In genomic region chr3:69309810-69310209, GRCh38 we compare ENCODE assay signal across 8 cellular contexts.
A peak's percentile ranks its signal among the peaks of the same experiment; 100 is the strongest.
DNase-seq lines count a peak whose midpoint lies in the region; ATAC-seq and TF ChIP-seq lines count a peak whose summit lies in the region.

No MANE protein-coding gene starts in this region.

- H3K9me3 ChIP-seq in AG04450 (ENCODE audit: control insufficient read depth, insufficient read depth, low read length) = no peaks in the 10 kb centered on the region

- CTCF ChIA-PET in AG04450 (lab: Charles Lee) = interaction anchor here (0.5 to 10.2 kb wide), 5 partner anchors 11 to 810 kb away, joined by 3 to 368 read pairs (median 7); no protein-coding TSS in a partner anchor

- in situ Hi-C loops in brain microvascular endothelial cell (cut with HindIII; ENCODE audit: low pct_ligation_motif_present, low sequenced_read_pairs) = loop anchor here (25.0 kb wide), 1 partner anchor 102 kb away; no protein-coding TSS in a partner anchor

- POLR2A ChIA-PET in AG04450 (lab: Yijun Ruan, JAX) = no interaction called here

- H3K27ac ChIP-seq in AG04450 (ENCODE audit: low read depth, low read length) = no peak overlapping the region
- no peak overlapping the region for H3K27ac ChIP-seq in HL-60 (replicated peaks)
- H3K27ac ChIP-seq in brain microvascular endothelial cell = no peak overlapping the region

- H3K27me3 ChIP-seq in AG04450 (ENCODE audit: control insufficient read depth, insufficient read depth, low read length) (peaks cover 4% of the 10 kb centered on the region), HL-60 (ENCODE audit: insufficient read depth, poor library complexity, severe bottlenecking) (no peaks in the 10 kb centered on the region), brain microvascular endothelial cell (replicated peaks) (no peaks in the 10 kb centered on the region)

- DNase-seq in AG04450 (ENCODE audit: low read depth, low spot score) = no peak
- no peak for DNase-seq in HL-60 (ENCODE audit: low read depth in 1 of 2, low spot score in 1 of 2)
- peak; percentile 55 for DNase-seq in brain microvascular endothelial cell
- DNase-seq in left kidney (ENCODE audit: low read depth, low spot score) = peak; percentile 60
- DNase-seq in DMS153 (lab: John Stamatoyannopoulos, UW) = no peak
- no peak for DNase-seq in activated CD4-positive, alpha-beta T cell treated with anti-CD3 and anti-CD28 coated beads, Interleukin-2, amount 50 U/mL, for 4 hours
- no peak for DNase-seq in NCI-H526 treated with DMSO at 0.1 percent for 48 hours (lab: John Stamatoyannopoulos, UW)

- ATAC-seq in HG03342 (IDR thresholded peaks at IDR 0.05; ENCODE audit: unreplicated experiment) = no peak

- TF ChIP-seq CTCF in AG04450 (IDR thresholded peaks at IDR 0.05; ENCODE audit: low read depth, low read length) (peak; percentile 45), HL-60 (IDR thresholded peaks at IDR 0.05; ENCODE audit: insufficient read depth, low read length) (peak; percentile 0), brain microvascular endothelial cell (IDR thresholded peaks at IDR 0.05; ENCODE audit: low read depth, low read length, missing control alignments) (peak; percentile 79)

- no peak overlapping the region for H3K4me3 ChIP-seq in AG04450 (ENCODE audit: low read depth, low read length)
- no peak overlapping the region for H3K4me3 ChIP-seq in HL-60 (replicated peaks; ENCODE audit: insufficient read depth, low read length)
- no peak overlapping the region for H3K4me3 ChIP-seq in brain microvascular endothelial cell (ENCODE audit: low read depth, low read length)

- H3K36me3 ChIP-seq in brain microvascular endothelial cell (replicated peaks) = no peaks in the 10 kb centered on the region

Comparison
In these comparisons a context has a peak if more than half of its experiments do, and no peak if none do; other contexts are left out.
1. DNase-seq: peak in brain microvascular endothelial cell (single experiment) and left kidney (single experiment); none in AG04450 (single experiment), HL-60 (0 of 2), DMS153 (single experiment), activated CD4-positive, alpha-beta T cell treated with anti-CD3 and anti-CD28 coated beads, Interleukin-2, amount 50 U/mL, for 4 hours (0 of 2) and NCI-H526 treated with DMSO at 0.1 percent for 48 hours (single experiment).
2. CTCF ChIP-seq: peak in every context shown above with its lines; median percentile 79 in brain microvascular endothelial cell; 45 in AG04450; 0 in HL-60.